16 cellular contexts compared by ENCODE assay signal in genomic region chr3:182730675-182731042, GRCh38.
DNase-seq lines count a peak whose midpoint lies in the region; ATAC-seq, FAIRE-seq and TF ChIP-seq lines count a peak whose summit lies in the region.
"Had no signal": no experiment of that assay in that cellular context is flagged by ENCODE, and none has a peak within 500 bp of the region (broad histone marks: within the 10 kb centered on the region; RNA-seq: fewer than 3 reads in every experiment).

No MANE protein-coding gene starts in this region.

- peaks cover 9% of the 10 kb centered on the region for H3F3A ChIP-seq in neural progenitor cell (ENCODE audit: low read depth)

- no peak overlapping the region for H2AFZ ChIP-seq in HepG2 (ENCODE audit: low read length)
- H2AFZ ChIP-seq in neural progenitor cell (replicated peaks) = no peak overlapping the region

- H3K27ac ChIP-seq in HepG2 (ENCODE audit: extremely low read length, insufficient read depth, low read length) (no peak overlapping the region), neural progenitor cell (no peak overlapping the region)

- no peak for FAIRE-seq in HepG2 (lab: Jason Lieb, UNC)

- no peaks in the 10 kb centered on the region for H3K9me3 Mint-ChIP-seq in neural progenitor cell
- H3K9me3 Mint-ChIP-seq: neural crest cell had no signal

- peak overlapping the region; percentile 37 for H3K4me2 ChIP-seq in HepG2 (ENCODE audit: low read depth, low read length)
- H3K4me2 ChIP-seq in neural progenitor cell = no peak overlapping the region

- TF ChIP-seq RAD21 in HepG2 (CRISPR knock-in tag; IDR thresholded peaks at IDR 0.05) = no peak

- ATAC-seq in GM18858 (IDR thresholded peaks at IDR 0.05; ENCODE audit: unreplicated experiment) (peak; percentile 4), GM21619 (IDR thresholded peaks at IDR 0.05; ENCODE audit: unreplicated experiment) (peak; percentile 15), HG03342 (IDR thresholded peaks at IDR 0.05; ENCODE audit: unreplicated experiment) (peak; percentile 10), HepG2 (peak; percentile 79)

- peaks cover 6% of the 10 kb centered on the region for H3K27me3 Mint-ChIP-seq in neural progenitor cell (ENCODE audit: insufficient read depth, low read depth)

- H3K79me2 ChIP-seq in HepG2 (ENCODE audit: insufficient read depth, low read length) (no peaks in the 10 kb centered on the region), neural progenitor cell (ENCODE audit: low read depth) (no peaks in the 10 kb centered on the region)

- 5% methylated on average over 1 of the region's 1 CpG for WGBS in HepG2 (ENCODE audit: low lambda C conversion rate)

- H3K27me3 ChIP-seq in HepG2 (ENCODE audit: control insufficient read depth in 1 of 2, insufficient read depth in 2 of 2, low read length in 2 of 2) (peaks cover 0 to 9% of the 10 kb centered on the region in 2 experiments; a peak in 3 of 5 replicates), neural progenitor cell (no peaks in the 10 kb centered on the region)

- H3K4me3 ChIP-seq in HepG2 (replicated peaks in 1 of 3; ENCODE audit: insufficient read depth in 1 of 3, low read depth in 2 of 3, low read length in 3 of 3) (peak overlapping the region; percentile 11 to 35 (median 35); a peak in 5 of 6 replicates), neural progenitor cell (no peak overlapping the region)

- H4K20me1 ChIP-seq in HepG2 (ENCODE audit: insufficient read depth, low read length) = no peaks in the 10 kb centered on the region
- no peaks in the 10 kb centered on the region for H4K20me1 ChIP-seq in neural progenitor cell (ENCODE audit: low read depth)

- TF ChIP-seq CTCF in HepG2 (CRISPR knock-in tag; IDR thresholded peaks at IDR 0.05) (no peak), neural progenitor cell (IDR thresholded peaks at IDR 0.05) (no peak)

- H3K27ac Mint-ChIP-seq in neural progenitor cell = no peak overlapping the region

- DNase-seq in HepG2 (ENCODE audit: low spot score) (peak; percentile 18), neural progenitor cell (ENCODE audit: low spot score) (no peak), NCI-H226 (no peak), DMS79 treated with DMSO at 0.1 percent for 48 hours (lab: John Stamatoyannopoulos, UW) (no peak)
- DNase-seq in stimulated activated CD4-positive, alpha-beta T cell treated with anti-CD3 and anti-CD28 coated beads, Interleukin-15, amount 100 ng/mL, for 24 hours = no peak
- DNase-seq: activated T-cell treated with anti-CD3 and anti-CD28 coated beads for 4 hours, aorta, C1 segment of cervical spinal cord, foreskin fibroblast, GF-D8, NCI-H446 treated with DMSO at 0.1 percent for 48 hours, SHP77 treated with DMSO at 0.1 percent for 48 hours had no signal

- POLR2A ChIA-PET in HepG2 (lab: Yijun Ruan, JAX) = no interaction called here

- H3K4me1 ChIP-seq in HepG2 (ENCODE audit: insufficient read depth, low read length) (peaks cover 11% of the 10 kb centered on the region), neural progenitor cell (peaks cover 19% of the 10 kb centered on the region)

- BruUV-seq in HepG2 (replicated peaks; lab: Mats Ljungman, UMichigan) = no TSS peak

- H3K9ac ChIP-seq in HepG2 (ENCODE audit: insufficient read depth, low read depth, low read length) (no peak overlapping the region), neural progenitor cell (no peak overlapping the region)

- H3K4me3 Mint-ChIP-seq in neural progenitor cell = no peak overlapping the region
- H3K4me3 Mint-ChIP-seq: neural crest cell had no signal

- peaks cover 15% of the 10 kb centered on the region for H3K4me1 Mint-ChIP-seq in neural progenitor cell

- H3K36me3 Mint-ChIP-seq in neural progenitor cell = no peaks in the 10 kb centered on the region

- no peaks in the 10 kb centered on the region for H3K36me3 ChIP-seq in HepG2 (replicated peaks in 1 of 2; ENCODE audit: control insufficient read depth in 1 of 2, insufficient read depth in 2 of 2, low read length in 2 of 2)
- no peaks in the 10 kb centered on the region for H3K36me3 ChIP-seq in neural progenitor cell

- intact Hi-C loops in HepG2 (cut with micrococcal nuclease; ENCODE audit: unreplicated experiment) = no loop called here

- TF ChIP-seq POLR2A in HepG2 (IDR thresholded peaks at IDR 0.05; ENCODE audit: insufficient read depth in 1 of 2, low read depth in 2 of 2, low read length in 2 of 2) = no peak

- TF ChIP-seq EP300 in HepG2 (IDR thresholded peaks at IDR 0.05; ENCODE audit: low read depth in 2 of 2, low read length in 2 of 2) = no peak
- TF ChIP-seq EP300 in HepG2 (CRISPR knock-in tag; IDR thresholded peaks at IDR 0.05; ENCODE audit: borderline replicate concordance) = no peak

- H3K9me3 ChIP-seq in HepG2 (ENCODE audit: low read length) (no peaks in the 10 kb centered on the region), neural progenitor cell (ENCODE audit: low read depth) (no peaks in the 10 kb centered on the region)

- in situ Hi-C loops in HepG2 (cut with HindIII; ENCODE audit: extremely low pct_ligation_motif_present, low pct_unique_long_range_greater_than_20kb) = no loop called here

- CTCF ChIA-PET in HepG2 (lab: Yijun Ruan, JAX; ENCODE audit: low intra/inter-chr PET ratio, low total read pairs) = no interaction called here

TF ChIP-seq in HepG2, 621 proteins besides CTCF, POLR2A, EP300 and RAD21:
- 0 out of 2 replicates have a peak, but pooled peaks have one; percentile 24 for TF ChIP-seq CEBPG (CRISPR knock-in tag; IDR thresholded peaks at IDR 0.05)
- TF ChIP-seq CCDC6 (CRISPR knock-in tag; IDR thresholded peaks at IDR 0.05) = no peak
TF ChIP-seq in HepG2: peak in this region for 1.

Comparison
In these comparisons a context has a peak if more than half of its experiments do, and no peak if none do; other contexts are left out.
1. ATAC-seq: peak in every context shown above with its lines; median percentile 79 in HepG2; 15 in GM21619; 10 in HG03342; 4 in GM18858.